Comparison of ENCODE assay signal across 22 cellular contexts in the genomic region with DNA sequence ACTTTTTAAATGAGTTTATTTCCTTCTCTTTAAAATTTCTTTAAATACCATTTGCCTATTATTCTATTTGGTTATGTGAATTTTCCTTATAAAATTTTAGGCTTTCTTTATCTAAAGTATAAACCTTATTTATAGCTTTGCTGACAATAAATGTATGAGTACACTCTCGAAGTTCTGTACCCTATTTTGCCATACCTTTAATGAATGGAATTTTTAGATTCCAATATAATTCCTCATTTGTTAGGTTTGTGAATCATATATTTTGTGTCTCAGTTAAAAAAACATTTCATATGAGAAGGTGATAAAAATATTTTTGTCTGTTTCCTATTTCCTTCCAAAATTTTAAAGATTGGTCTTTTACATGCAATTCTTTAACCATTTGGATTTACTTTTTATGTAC.
DNase-seq lines count a peak whose midpoint lies in the region; ATAC-seq, FAIRE-seq and TF ChIP-seq lines count a peak whose summit lies in the region.
"Had no signal": no experiment of that assay in that cellular context is flagged by ENCODE, and none has a peak within 500 bp of the region (broad histone marks: within the 10 kb centered on the region; RNA-seq: fewer than 3 reads in every experiment).

No MANE protein-coding gene starts in this region.

- no peaks in the 10 kb centered on the region for H3K27me3 Mint-ChIP-seq in activated CD4-positive, alpha-beta memory T cell treated with anti-CD3 and anti-CD28 coated beads for 36 hours
- H3K27me3 Mint-ChIP-seq: B cell; CD4-positive, alpha-beta T cell had no signal

- H3K4me3 Mint-ChIP-seq in activated CD4-positive, alpha-beta memory T cell treated with anti-CD3 and anti-CD28 coated beads for 36 hours, result no peak overlapping the region
- H3K4me3 Mint-ChIP-seq: B cell; CD4-positive, alpha-beta T cell; CD8-positive, alpha-beta T cell had no signal

- no peak for TF ChIP-seq EP300 in ovary (IDR thresholded peaks at IDR 0.05)

- no peaks in the 10 kb centered on the region for H3K27me3 ChIP-seq in RWPE2 (ENCODE audit: insufficient read depth, poor library complexity, severe bottlenecking)
- no peaks in the 10 kb centered on the region for H3K27me3 ChIP-seq in bronchial epithelial cell (ENCODE audit: control insufficient read depth, insufficient read depth, low read length)
- no peaks in the 10 kb centered on the region for H3K27me3 ChIP-seq in ovary
- H3K27me3 ChIP-seq: BLaER1 treated with 17β-estradiol and CSF1 and Interleukin-3, amounts not matched to agents 10 nM and 100 nM had no signal

- peak; percentile 48; the same call in 1 of the 3 replicates for ATAC-seq in RWPE2 (ENCODE audit: low read depth)
- ATAC-seq: A549; CD8-positive, alpha-beta T cell; GM12878 had no signal

- TF ChIP-seq POLR2A in ovary (IDR thresholded peaks at IDR 0.05), result no peak

- H3K4me1 ChIP-seq in RWPE2 (ENCODE audit: insufficient read depth, poor library complexity, severe bottlenecking) (peaks cover 23% of the 10 kb centered on the region), ovary (ENCODE audit: insufficient read depth) (no peaks in the 10 kb centered on the region)
- H3K4me1 ChIP-seq: A549, Caco-2 had no signal

- CTCF ChIA-PET in activated CD4-positive, alpha-beta memory T cell treated with anti-CD3 and anti-CD28 coated beads for 36 hours (lab: Charles Lee), result no interaction called here

- H3K27ac Mint-ChIP-seq in activated CD4-positive, alpha-beta memory T cell treated with anti-CD3 and anti-CD28 coated beads for 36 hours, result no peak overlapping the region
- H3K27ac Mint-ChIP-seq: B cell; CD4-positive, alpha-beta T cell; CD8-positive, alpha-beta T cell had no signal

- WGBS in ovary, 3 donors, result 76 to 81% (median 81%) methylated on average over 1 of the region's 1 CpG

- H3K9me3 ChIP-seq in RWPE2 (ENCODE audit: severe bottlenecking), result no peaks in the 10 kb centered on the region
- H3K9me3 ChIP-seq in ovary, result no peaks in the 10 kb centered on the region
- H3K9me3 ChIP-seq: A549; BLaER1 treated with 17β-estradiol and CSF1 and Interleukin-3, amounts not matched to agents 10 nM and 100 nM; Caco-2 had no signal

- H3K36me3 ChIP-seq in RWPE2 (ENCODE audit: low read depth) (no peaks in the 10 kb centered on the region), bronchial epithelial cell (ENCODE audit: control insufficient read depth, insufficient read depth, low read length) (no peaks in the 10 kb centered on the region), ovary (no peaks in the 10 kb centered on the region)
- H3K36me3 ChIP-seq: BLaER1 treated with 17β-estradiol and CSF1 and Interleukin-3, amounts not matched to agents 10 nM and 100 nM had no signal

- no peak overlapping the region for H3K27ac ChIP-seq in RWPE2 (ENCODE audit: poor library complexity, severe bottlenecking)
- no peak overlapping the region for H3K27ac ChIP-seq in ovary
- H3K27ac ChIP-seq: 22Rv1; A549; BLaER1 treated with 17β-estradiol and CSF1 and Interleukin-3, amounts not matched to agents 10 nM and 100 nM; C4-2B had no signal

- no peaks in the 10 kb centered on the region for H3K9me3 Mint-ChIP-seq in activated CD4-positive, alpha-beta memory T cell treated with anti-CD3 and anti-CD28 coated beads for 36 hours
- H3K9me3 Mint-ChIP-seq: CD8-positive, alpha-beta T cell had no signal

- intact Hi-C loops in ovary (cut with DNase I), result no loop called here
- intact Hi-C loops in activated CD4-positive, alpha-beta memory T cell treated with anti-CD3 and anti-CD28 coated beads for 36 hours (cut with micrococcal nuclease), result no loop called here

- TF ChIP-seq CTCF in RWPE2 (IDR thresholded peaks at IDR 0.05; ENCODE audit: poor library complexity, severe bottlenecking) (no peak), bronchial epithelial cell (IDR thresholded peaks at IDR 0.05; ENCODE audit: insufficient read depth, low read length, severe bottlenecking) (no peak), ovary (IDR thresholded peaks at IDR 0.05) (no peak)

- POLR2A ChIA-PET in activated CD4-positive, alpha-beta memory T cell treated with anti-CD3 and anti-CD28 coated beads for 36 hours (lab: Charles Lee), result no interaction called here

- H3K4me1 Mint-ChIP-seq in activated CD4-positive, alpha-beta memory T cell treated with anti-CD3 and anti-CD28 coated beads for 36 hours (ENCODE audit: low read depth), result no peaks in the 10 kb centered on the region
- H3K4me1 Mint-ChIP-seq: B cell had no signal

- FAIRE-seq in G401.6 (lab: Jason Lieb, UNC) (peak; percentile 49), bronchial epithelial cell (lab: Jason Lieb, UNC) (no peak)
- FAIRE-seq: A549, D721Med, GM12878, GM12892, GM18507 had no signal

- no peaks in the 10 kb centered on the region for H3K36me3 Mint-ChIP-seq in activated CD4-positive, alpha-beta memory T cell treated with anti-CD3 and anti-CD28 coated beads for 36 hours
- H3K36me3 Mint-ChIP-seq: CD8-positive, alpha-beta T cell had no signal

- H3K4me3 ChIP-seq in RWPE2 (ENCODE audit: severe bottlenecking), result no peak overlapping the region
- H3K4me3 ChIP-seq in bronchial epithelial cell (ENCODE audit: low read depth, low read length), result no peak overlapping the region
- H3K4me3 ChIP-seq in ovary, result no peak overlapping the region
- H3K4me3 ChIP-seq: A549; BLaER1 treated with 17β-estradiol and CSF1 and Interleukin-3, amounts not matched to agents 10 nM and 100 nM; GM12878 had no signal

- DNase-seq in RWPE2 (ENCODE audit: low spot score), result no peak
- DNase-seq in bronchial epithelial cell (ENCODE audit: low read depth), result peak; percentile 41
- no peak for DNase-seq in ovary
- DNase-seq in NCI-H1105 (lab: John Stamatoyannopoulos, UW), result no peak
- DNase-seq in activated CD4-positive, alpha-beta memory T cell treated with anti-CD3 and anti-CD28 coated beads for 36 hours, result no peak
- DNase-seq: AML-193; Caco-2; Calu3; CD4-positive, alpha-beta T cell; CD8-positive, alpha-beta T cell; DMS79 treated with DMSO at 0.1 percent for 48 hours; GDM1 had no signal
